In the genomic region with DNA sequence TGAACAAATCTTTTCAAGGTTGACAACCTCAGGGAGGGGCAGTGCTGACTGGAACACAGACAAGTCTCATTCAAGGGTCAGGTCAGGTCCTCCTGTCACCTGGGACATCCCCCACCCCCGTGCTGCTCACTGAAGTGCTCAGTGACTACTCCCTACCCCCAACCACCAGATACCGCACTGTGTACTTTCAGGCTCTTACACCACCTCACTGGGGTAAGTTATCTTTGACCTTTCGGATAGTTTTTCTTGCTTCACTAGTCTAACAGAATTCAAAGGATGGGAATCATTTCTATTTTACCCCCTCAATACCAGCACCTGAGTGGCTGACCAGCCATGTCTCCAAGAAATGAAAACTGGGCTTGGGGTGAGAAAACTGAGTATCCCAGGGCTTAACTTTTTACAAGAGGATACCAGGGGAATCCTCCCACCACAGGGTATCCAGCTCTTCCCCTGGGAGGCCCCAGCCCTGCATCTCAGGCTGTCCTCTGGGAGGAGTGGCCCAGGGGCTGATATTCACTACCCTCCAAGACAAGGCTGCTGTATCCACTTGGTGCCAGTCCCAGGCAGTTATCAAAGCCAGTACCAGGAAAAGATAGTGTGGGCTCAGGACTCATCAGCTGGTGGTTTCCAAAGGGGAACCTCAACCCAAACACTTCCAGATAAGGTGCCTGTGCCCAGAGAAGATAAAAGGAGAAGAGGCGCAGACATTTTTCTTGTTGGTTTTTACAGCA, we compare ENCODE assay signal across 1 cellular context.
TF ChIP-seq lines count a peak whose summit lies in the region.

No MANE protein-coding gene starts in this region.

TF ChIP-seq in HepG2, 621 proteins besides CTCF, POLR2A, EP300 and RAD21 (continued from another document and continues in another):
- no peak for TF ChIP-seq CSRNP1 (CRISPR knock-in tag; IDR thresholded peaks at IDR 0.05)
- peak; percentile 47; the same call in 1 of the 2 replicates for TF ChIP-seq ZNF878 (CRISPR knock-in tag; IDR thresholded peaks at IDR 0.05)
- TF ChIP-seq GPN1 (CRISPR knock-in tag; IDR thresholded peaks at IDR 0.05; ENCODE audit: borderline replicate concordance) = no peak
- TF ChIP-seq ATF1 (CRISPR knock-in tag; IDR thresholded peaks at IDR 0.05) = peak; percentile 42; the same call in 1 of the 2 replicates
- TF ChIP-seq PHF8 (CRISPR knock-in tag; IDR thresholded peaks at IDR 0.05) = 0 out of 2 replicates have a peak, but pooled peaks have one; percentile 18
- no peak for TF ChIP-seq GZF1 (CRISPR knock-in tag; IDR thresholded peaks at IDR 0.05)
- TF ChIP-seq RERE (CRISPR knock-in tag; IDR thresholded peaks at IDR 0.05; ENCODE audit: low read depth) = peak; percentile 75; the same call in 1 of the 2 replicates
- TF ChIP-seq RNF2 (conservative IDR thresholded peaks at IDR 0.05; ENCODE audit: low read depth) = no peak
- TF ChIP-seq NR2F6 (IDR thresholded peaks at IDR 0.05) = peak; percentile 96
- TF ChIP-seq NR2F6 (CRISPR knock-in tag; IDR thresholded peaks at IDR 0.05) = peak; percentile 96
- peak; percentile 50; the same call in 1 of the 2 replicates for TF ChIP-seq ZNF343 (CRISPR knock-in tag; IDR thresholded peaks at IDR 0.05)
- no peak for TF ChIP-seq ZNF883 (CRISPR knock-in tag; IDR thresholded peaks at IDR 0.05; ENCODE audit: not compliant biosample characterization)
- TF ChIP-seq KLF13 (CRISPR knock-in tag; IDR thresholded peaks at IDR 0.05) = no peak
- no peak for TF ChIP-seq ZNF558 (CRISPR knock-in tag; IDR thresholded peaks at IDR 0.05; ENCODE audit: borderline replicate concordance)
- TF ChIP-seq ZNF18 (CRISPR knock-in tag; IDR thresholded peaks at IDR 0.05; ENCODE audit: insufficient replicate concordance) = no peak
- no peak for TF ChIP-seq NPAS2 (CRISPR knock-in tag; IDR thresholded peaks at IDR 0.05; ENCODE audit: borderline replicate concordance)
- no peak for TF ChIP-seq ZBTB40 (IDR thresholded peaks at IDR 0.05)
- no peak; the same call in 1 of the 2 replicates for TF ChIP-seq ZBTB40 (CRISPR knock-in tag; IDR thresholded peaks at IDR 0.05)
- no peak for TF ChIP-seq CSRNP2 (CRISPR knock-in tag; conservative IDR thresholded peaks at IDR 0.05; ENCODE audit: low read depth)
- TF ChIP-seq, protein P1, sequence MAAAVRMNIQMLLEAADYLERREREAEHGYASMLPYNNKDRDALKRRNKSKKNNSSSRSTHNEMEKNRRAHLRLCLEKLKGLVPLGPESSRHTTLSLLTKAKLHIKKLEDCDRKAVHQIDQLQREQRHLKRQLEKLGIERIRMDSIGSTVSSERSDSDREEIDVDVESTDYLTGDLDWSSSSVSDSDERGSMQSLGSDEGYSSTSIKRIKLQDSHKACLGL (CRISPR knock-in tag; IDR thresholded peaks at IDR 0.05) = no peak
- TF ChIP-seq ZC3H13 (CRISPR knock-in tag; IDR thresholded peaks at IDR 0.05) = no peak
- no peak for TF ChIP-seq SNRNP70 (IDR thresholded peaks at IDR 0.05; ENCODE audit: low read depth, low read length)
- no peak for TF ChIP-seq SP2 (CRISPR knock-in tag; IDR thresholded peaks at IDR 0.05)
- TF ChIP-seq ATF7 (IDR thresholded peaks at IDR 0.05) = peak; percentile 38; the same call in 1 of the 2 replicates
- peak; percentile 53; the same call in 1 of the 2 replicates for TF ChIP-seq ATF7 (CRISPR knock-in tag; IDR thresholded peaks at IDR 0.05)
- TF ChIP-seq, protein P2, sequence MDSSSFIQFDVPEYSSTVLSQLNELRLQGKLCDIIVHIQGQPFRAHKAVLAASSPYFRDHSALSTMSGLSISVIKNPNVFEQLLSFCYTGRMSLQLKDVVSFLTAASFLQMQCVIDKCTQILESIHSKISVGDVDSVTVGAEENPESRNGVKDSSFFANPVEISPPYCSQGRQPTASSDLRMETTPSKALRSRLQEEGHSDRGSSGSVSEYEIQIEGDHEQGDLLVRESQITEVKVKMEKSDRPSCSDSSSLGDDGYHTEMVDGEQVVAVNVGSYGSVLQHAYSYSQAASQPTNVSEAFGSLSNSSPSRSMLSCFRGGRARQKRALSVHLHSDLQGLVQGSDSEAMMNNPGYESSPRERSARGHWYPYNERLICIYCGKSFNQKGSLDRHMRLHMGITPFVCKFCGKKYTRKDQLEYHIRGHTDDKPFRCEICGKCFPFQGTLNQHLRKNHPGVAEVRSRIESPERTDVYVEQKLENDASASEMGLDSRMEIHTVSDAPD (CRISPR knock-in tag; IDR thresholded peaks at IDR 0.05) = no peak
- TF ChIP-seq ZKSCAN5 (CRISPR knock-in tag; IDR thresholded peaks at IDR 0.05) = no peak
- no peak for TF ChIP-seq ISX (CRISPR knock-in tag; conservative IDR thresholded peaks at IDR 0.05)
- no peak for TF ChIP-seq NFYC (CRISPR knock-in tag; IDR thresholded peaks at IDR 0.05)
- no peak for TF ChIP-seq ZBTB1 (CRISPR knock-in tag; IDR thresholded peaks at IDR 0.05; ENCODE audit: borderline replicate concordance)
